10 cellular contexts compared by ENCODE assay signal in genomic region chrX:129678881-129679195, GRCh38. TPM values are rescaled to one million over a fixed set of nuclear protein-coding genes. Genes with fewer than 3 reads are reported as not detected.
DNase-seq lines count a peak whose midpoint lies in the region; ATAC-seq, FAIRE-seq and TF ChIP-seq lines count a peak whose summit lies in the region.
"Had no signal": no experiment of that assay in that cellular context is flagged by ENCODE, and none has a peak within 500 bp of the region (broad histone marks: within the 10 kb centered on the region; RNA-seq: fewer than 3 reads in every experiment).

No MANE protein-coding gene starts in this region.

- no peak overlapping the region for H3K4me2 ChIP-seq in K562 (ENCODE audit: insufficient read depth, low read length)
- H3K4me2 ChIP-seq in osteoblast (ENCODE audit: insufficient read depth, low read length), result peak overlapping the region; percentile 82
- H3K4me2 ChIP-seq in H9 (ENCODE audit: insufficient read depth, insufficient read length, low read length), result no peak overlapping the region

- H2AFZ ChIP-seq in K562 (ENCODE audit: low read depth, low read length) (no peak overlapping the region), osteoblast (ENCODE audit: low read length) (peak overlapping the region; percentile 94), H9 (ENCODE audit: low read length) (no peak overlapping the region)

- H2BK12ac ChIP-seq in H9 (ENCODE audit: insufficient read length, low read depth, low read length), result no peak overlapping the region

- no peak for FAIRE-seq in K562 (lab: Jason Lieb, UNC)

- no TSS peak for BruUV-seq in K562 (replicated peaks; lab: Mats Ljungman, UMichigan)

- H3K23me2 ChIP-seq in H9 (ENCODE audit: insufficient read length, low read depth, low read length, poor library complexity, severe bottlenecking), result no peaks in the 10 kb centered on the region

- H3K36me3 Mint-ChIP-seq in CD14-positive monocyte (peaks cover 3 to 4% of the 10 kb centered on the region in 2 donors), H9 (ENCODE audit: insufficient read depth in 1 of 3, low read depth in 3 of 3) (peaks cover 0 to 3% (median 0%) of the 10 kb centered on the region in 3 experiments; a peak in 2 of 7 replicates)

- H3K9ac ChIP-seq in K562 (ENCODE audit: insufficient read depth in 1 of 2, low read depth in 2 of 2, low read length in 2 of 2), result no peak overlapping the region
- no peak overlapping the region for H3K9ac ChIP-seq in H9 (ENCODE audit: extremely low read depth, insufficient read length, low read length)

- H3K27ac Mint-ChIP-seq in CD14-positive monocyte (no peak overlapping the region), H9 (no peak overlapping the region)

- no peak for TF ChIP-seq POLR2A in K562 (conservative IDR thresholded peaks at IDR 0.05)

- H3K79me2 ChIP-seq in K562 (ENCODE audit: control insufficient read depth, insufficient read depth, low read length) (no peaks in the 10 kb centered on the region), osteoblast (ENCODE audit: insufficient read depth, low read length) (no peaks in the 10 kb centered on the region), H9 (ENCODE audit: insufficient read depth, low read length) (no peaks in the 10 kb centered on the region)

- H3K23ac ChIP-seq in H9 (ENCODE audit: insufficient read length, low read depth, low read length), result no peak overlapping the region

- H3K9me1 ChIP-seq in K562 (ENCODE audit: control insufficient read depth, insufficient read depth, low read length), result no peaks in the 10 kb centered on the region

- TF ChIP-seq RAD21 in K562 (CRISPR knock-in tag; conservative IDR thresholded peaks at IDR 0.05 in 1 of 2, IDR thresholded peaks at IDR 0.05 in 1 of 2), result no peak

- no peak overlapping the region for H4K5ac ChIP-seq in H9 (ENCODE audit: insufficient read length, low read depth, low read length)

- H4K20me1 ChIP-seq in K562 (replicated peaks; ENCODE audit: control insufficient read depth, insufficient read depth, low read length) (no peaks in the 10 kb centered on the region), osteoblast (ENCODE audit: insufficient read depth, low read length) (no peaks in the 10 kb centered on the region), H9 (ENCODE audit: control insufficient read depth, insufficient read depth, insufficient read length) (no peaks in the 10 kb centered on the region)

- peaks cover 0 to 11% (median 2%) of the 10 kb centered on the region in 3 donors for H3K27me3 Mint-ChIP-seq in CD14-positive monocyte (ENCODE audit: low read depth in 3 of 3)
- H3K27me3 Mint-ChIP-seq in H9 (ENCODE audit: low read depth), result peaks cover 30% of the 10 kb centered on the region

- H3K36me3 ChIP-seq in K562 (ENCODE audit: control insufficient read depth, insufficient read depth, low read length), result no peaks in the 10 kb centered on the region
- H3K36me3 ChIP-seq in osteoblast (ENCODE audit: insufficient read depth, low read length), result no peaks in the 10 kb centered on the region

- H3K4me3 Mint-ChIP-seq in CD14-positive monocyte (peak overlapping the region; percentile 68 to 86), H9 (no peak overlapping the region)

- no peak overlapping the region for H4K91ac ChIP-seq in H9 (ENCODE audit: insufficient read length, low read depth, low read length)

- H3K4ac ChIP-seq in H9 (ENCODE audit: low read depth, low read length), result no peak overlapping the region

- H3K18ac ChIP-seq in H9 (ENCODE audit: insufficient read length, low read depth, low read length), result no peak overlapping the region

- no peak for ATAC-seq in K562
- ATAC-seq in left colon, result no peak
- ATAC-seq: HCT116 had no signal

- H3K56ac ChIP-seq in H9 (ENCODE audit: insufficient read length, low read depth, low read length), result no peak overlapping the region

- H2BK20ac ChIP-seq in H9 (ENCODE audit: low read depth, low read length, poor library complexity, severe bottlenecking), result no peak overlapping the region

- H3K9me3 ChIP-seq in K562 (replicated peaks; ENCODE audit: control insufficient read depth, insufficient read depth, low read depth, low read length) (no peaks in the 10 kb centered on the region), osteoblast (ENCODE audit: low read depth, low read length) (no peaks in the 10 kb centered on the region), H9 (ENCODE audit: control insufficient read depth, low read depth, low read length) (peaks cover 9% of the 10 kb centered on the region)

- no peaks in the 10 kb centered on the region for H3K79me1 ChIP-seq in H9 (ENCODE audit: insufficient read depth, low read depth, low read length, poor library complexity, severe bottlenecking)

- TF ChIP-seq CTCF in CD14-positive monocyte (IDR thresholded peaks at IDR 0.05) (no peak), K562 (IDR thresholded peaks at IDR 0.05 in 2 of 3, conservative IDR thresholded peaks at IDR 0.05 in 1 of 3; ENCODE audit: insufficient read depth in 2 of 3, low read depth in 1 of 3, low read length in 3 of 3) (no peak), osteoblast (IDR thresholded peaks at IDR 0.05; ENCODE audit: extremely low read depth, low read depth, low read length) (no peak), H9 (conservative IDR thresholded peaks at IDR 0.05) (no peak)

- CTCF ChIA-PET in K562 (lab: Yijun Ruan, JAX; ENCODE audit: low intra/inter-chr PET ratio), result no interaction called here

- peaks cover 16% of the 10 kb centered on the region for H3K4me1 Mint-ChIP-seq in CD14-positive monocyte
- peaks cover 3 to 4% of the 10 kb centered on the region in 2 experiments; a peak in 1 of 4 replicates for H3K4me1 Mint-ChIP-seq in H9

- intact Hi-C loops in CD14-positive monocyte (cut with micrococcal nuclease) (loop anchor here in 1 of 2 donors (10.0 kb wide), 1 partner anchor 76 kb away; no protein-coding TSS in a partner anchor), K562 (cut with micrococcal nuclease) (no loop called here), left colon (cut with DNase I, micrococcal nuclease) (no loop called here)

- no peak overlapping the region for H2BK5ac ChIP-seq in H9 (ENCODE audit: insufficient read length, low read length)

- H3K4me1 ChIP-seq in K562 (replicated peaks in 1 of 2; ENCODE audit: control insufficient read depth in 2 of 2, insufficient read depth in 2 of 2, low read length in 2 of 2) (peaks cover 0 to 12% of the 10 kb centered on the region in 2 experiments; a peak in 2 of 5 replicates), osteoblast (ENCODE audit: insufficient read depth, low read length) (peaks cover 7% of the 10 kb centered on the region), H9 (ENCODE audit: insufficient read depth, low read length) (no peaks in the 10 kb centered on the region; the same call in 1 of the 2 replicates)

- H3K27me3 ChIP-seq in K562 (ENCODE audit: control insufficient read depth in 2 of 2, insufficient read depth in 2 of 2, low read length in 2 of 2) (peaks cover 4 to 16% of the 10 kb centered on the region in 2 experiments; a peak in 2 of 5 replicates), osteoblast (ENCODE audit: insufficient read depth, low read length) (no peaks in the 10 kb centered on the region), H9 (ENCODE audit: insufficient read depth, low read length) (no peaks in the 10 kb centered on the region)

- H3K27ac ChIP-seq in K562 (ENCODE audit: extremely low read depth, low read depth, low read length) (no peak overlapping the region), osteoblast (ENCODE audit: low read depth, low read length) (no peak overlapping the region), H9 (ENCODE audit: insufficient read length, low read depth, low read length) (no peak overlapping the region)

- no peak overlapping the region for H3K14ac ChIP-seq in H9 (ENCODE audit: insufficient read depth, low read length)

- POLR2A ChIA-PET in K562 (lab: Yijun Ruan, JAX), result interaction anchor here (0.6 to 0.8 kb wide), 2 partner anchors 31 to 242 kb away, joined by 3 read pairs; no protein-coding TSS in a partner anchor

- in situ Hi-C loops in K562 (cut with MboI), result no loop called here

- H3K4me3 ChIP-seq in K562 (no peak overlapping the region), osteoblast (ENCODE audit: insufficient read depth, low read length) (peak overlapping the region; percentile 69)

- DNase-seq in CD14-positive monocyte (ENCODE audit: low spot score) (no peak), HK-2 (ENCODE audit: unreplicated experiment) (peak; percentile 22), K562 (ENCODE audit: extremely low read depth in 1 of 4, low spot score in 3 of 4) (no peak), osteoblast (ENCODE audit: insufficient read length, low spot score, missing footprints) (no peak), NCI-H446 (lab: John Stamatoyannopoulos, UW) (no peak), H9 (no peak), left colon (no peak), NCI-H774 (lab: John Stamatoyannopoulos, UW) (no peak)
- DNase-seq: T1000 had no signal

- TF ChIP-seq EP300 in K562 (IDR thresholded peaks at IDR 0.05; ENCODE audit: low read length), result no peak

- no peak overlapping the region for H4K8ac ChIP-seq in H9 (replicated peaks; ENCODE audit: insufficient read length, low read depth, low read length)

- H2BK120ac ChIP-seq in H9 (ENCODE audit: low read depth, low read length, poor library complexity, severe bottlenecking), result no peak overlapping the region

- WGBS in K562 (ENCODE audit: insufficient coverage, low coverage, missing lambda C conversion rate), result 7% methylated on average over 4 of the region's 4 CpGs
- no CpG with 5 or more reads among the region's 4 CpGs for WGBS in H9 (ENCODE audit: extremely low coverage, insufficient read length, low lambda C conversion rate)

- no peak overlapping the region for H2AK5ac ChIP-seq in H9 (ENCODE audit: insufficient read length, low read length)

- peaks cover 0 to 3% (median 0%) of the 10 kb centered on the region in 7 donors for H3K9me3 Mint-ChIP-seq in CD14-positive monocyte
- peaks cover 0 to 37% of the 10 kb centered on the region in 2 experiments; a peak in 3 of 5 replicates for H3K9me3 Mint-ChIP-seq in H9

- H3T11ph ChIP-seq in H9 (ENCODE audit: low read length), result no peak overlapping the region

- no peak overlapping the region for H2BK15ac ChIP-seq in H9 (ENCODE audit: low read depth, low read length)

RNA-seq across cellular contexts. Expression of gene APLN, which starts 24.1 kb away (rescaled TPM):
- not detected for polyA plus RNA-seq in CD14-positive monocyte
- not detected in 2 replicates for total RNA-seq in K562 (2011; cell fraction: chromatin; rRNA removed; ENCODE audit: low replicate concordance)
- total RNA-seq in K562 (2011; cell fraction: nucleolus; rRNA removed), result not detected in 2 replicates
- not detected in 2 replicates for total RNA-seq in K562 (2011; cell fraction: nucleoplasm; rRNA removed)
- total RNA-seq in K562 (2014; rRNA removed), result not detected in 2 replicates
- not detected in 2 replicates for total RNA-seq in K562 (2014; rRNA removed; fragmentation: Illumina TruSeq; extraction: Trizol)
- total RNA-seq in K562 (2015; rRNA removed; fragmentation: Illumina TruSeq; extraction: Trizol), result 0.08 TPM in 1 of 2 replicates, not detected in the other
- 0.04 TPM in 1 of 2 replicates, not detected in the other for total RNA-seq in K562 (2021)
- not detected in 2 replicates for polyA plus RNA-seq in K562 (2011; rRNA removed)
- 0.03 and 0.04 TPM in 2 replicates for polyA plus RNA-seq in K562 (2011; cell fraction: cytosol; rRNA removed)
- not detected in 2 replicates for polyA plus RNA-seq in K562 (2011; cell fraction: nucleus; rRNA removed)
- polyA plus RNA-seq in K562 (2012), result not detected in 2 replicates
- 0.06 TPM in 1 of 2 replicates, not detected in the other for polyA plus RNA-seq in K562 (2014; fragmentation: Illumina TruSeq; extraction: Trizol)
- polyA plus RNA-seq in K562 (2014; fragmentation: Nextera tagmentation; extraction: Ambion mirVana), result not detected
- polyA plus RNA-seq in K562 (2014; rRNA removed), result 0.04 TPM in 1 of 2 replicates, not detected in the other
- not detected in 2 replicates for polyA minus RNA-seq in K562 (2011; rRNA and poly(A)+ RNA removed)
- not detected in 2 replicates for polyA minus RNA-seq in K562 (2011; cell fraction: cytosol; rRNA and poly(A)+ RNA removed)
- polyA minus RNA-seq in K562 (2011; cell fraction: nucleus; rRNA and poly(A)+ RNA removed), result not detected in 2 replicates
- total RNA-seq in osteoblast, result 0.29 and 0.72 TPM in 2 replicates
- total RNA-seq in H9 (2021), result 0.18 and 0.24 TPM in 2 replicates
- total RNA-seq in left colon, result under 1 TPM; 0.22 to 0.40 TPM

RNA-seq across cellular contexts. Expression of gene XPNPEP2, which starts 59.9 kb away (rescaled TPM):
- polyA plus RNA-seq in CD14-positive monocyte, result not detected
- not detected in 2 replicates for total RNA-seq in K562 (2011; cell fraction: chromatin; rRNA removed; ENCODE audit: low replicate concordance)
- not detected in 2 replicates for total RNA-seq in K562 (2011; cell fraction: nucleolus; rRNA removed)
- not detected in 2 replicates for total RNA-seq in K562 (2011; cell fraction: nucleoplasm; rRNA removed)
- not detected in 2 replicates for total RNA-seq in K562 (2014; rRNA removed)
- not detected in 2 replicates for total RNA-seq in K562 (2014; rRNA removed; fragmentation: Illumina TruSeq; extraction: Trizol)
- not detected in 2 replicates for total RNA-seq in K562 (2015; rRNA removed; fragmentation: Illumina TruSeq; extraction: Trizol)
- 0.04 TPM in 1 of 2 replicates, not detected in the other for total RNA-seq in K562 (2021)
- polyA plus RNA-seq in K562 (2011; rRNA removed), result 0.01 TPM in 1 of 2 replicates, not detected in the other
- 0.03 and 0.04 TPM in 2 replicates for polyA plus RNA-seq in K562 (2011; cell fraction: cytosol; rRNA removed)
- polyA plus RNA-seq in K562 (2011; cell fraction: nucleus; rRNA removed), result not detected in 2 replicates
- 0.05 and 0.11 TPM in 2 replicates for polyA plus RNA-seq in K562 (2012)
- polyA plus RNA-seq in K562 (2014; fragmentation: Illumina TruSeq; extraction: Trizol), result 0.13 TPM in 1 of 2 replicates, not detected in the other
- polyA plus RNA-seq in K562 (2014; fragmentation: Nextera tagmentation; extraction: Ambion mirVana), result under 1 TPM in 1 of 2 experiments, not detected in 1; 0.03 TPM
- 0.19 TPM in 1 of 2 replicates, not detected in the other for polyA plus RNA-seq in K562 (2014; rRNA removed)
- polyA minus RNA-seq in K562 (2011; rRNA and poly(A)+ RNA removed), result not detected in 2 replicates
- polyA minus RNA-seq in K562 (2011; cell fraction: cytosol; rRNA and poly(A)+ RNA removed), result not detected in 2 replicates
- not detected in 2 replicates for polyA minus RNA-seq in K562 (2011; cell fraction: nucleus; rRNA and poly(A)+ RNA removed)
- total RNA-seq in osteoblast, result not detected in 2 replicates
- total RNA-seq in H9 (2021), result 0.11 TPM in 1 of 2 replicates, not detected in the other
- total RNA-seq in left colon, result 10 to 100 TPM; 11.9 to 22.6 TPM

Comparison
In these comparisons a context has a peak if more than half of its experiments do, and no peak if none do; other contexts are left out.
1. H3K4me3 Mint-ChIP-seq: peak in CD14-positive monocyte (2 of 2); none in H9 (0 of 2).
2. RNA of gene XPNPEP2, which starts 59.9 kb away (total RNA-seq): 11.9 to 22.6 TPM in left colon; 0.11 TPM in H9, 0.04 TPM in K562 and not detected in osteoblast; every median in the first group is over 10 times any median in the second.